Comparison of ENCODE assay signal across 19 cellular contexts in the genomic region with DNA sequence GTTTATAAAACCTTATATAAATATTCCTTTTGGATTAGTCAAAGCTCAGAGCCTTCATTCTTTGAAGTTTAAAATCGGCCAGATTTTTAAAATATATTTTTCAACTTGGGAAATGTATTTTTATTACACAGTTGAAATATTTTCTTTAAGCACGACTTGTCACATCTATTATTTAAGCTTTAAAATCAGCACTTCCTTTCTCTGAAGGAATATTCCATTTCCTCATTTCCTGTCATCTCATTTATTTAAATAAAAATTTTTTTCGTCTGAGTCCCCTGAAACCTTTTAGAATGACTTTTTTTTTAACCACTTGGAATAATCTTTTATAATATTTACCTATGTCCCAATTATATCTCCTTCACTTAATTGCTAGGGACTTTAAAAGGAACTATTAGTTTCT.
"Had no signal": no experiment of that assay in that cellular context is flagged by ENCODE, and none has a peak within 500 bp of the region (broad histone marks: within the 10 kb centered on the region; RNA-seq: fewer than 3 reads in every experiment).

No MANE protein-coding gene starts in this region.

- H3K36me3 ChIP-seq: cardiac muscle cell, pancreas, thyroid gland had no signal

- H3K4me1 ChIP-seq: body of pancreas, foreskin keratinocyte, pancreas, thyroid gland had no signal

- H3K27me3 ChIP-seq: body of pancreas, foreskin keratinocyte, pancreas, thyroid gland had no signal

- H3K9me3 ChIP-seq: body of pancreas, pancreas, thyroid gland had no signal

- DNase-seq: activated CD4-positive, alpha-beta memory T cell treated with anti-CD3 and anti-CD28 coated beads, Interleukin-2, amount 10 ng/mL, durations not matched to agents 7 days and 5 days; activated CD4-positive, alpha-beta T cell treated with anti-CD3 and anti-CD28 coated beads for 48 hours; activated CD4-positive, CD25-positive, alpha-beta regulatory T cell; activated effector memory CD4-positive, alpha-beta T cell treated with anti-CD3 and anti-CD28 coated beads, Interleukin-2, amount 50 U/mL, for 16 hours; activated naive CD4-positive, alpha-beta T cell treated with anti-CD3 and anti-CD28 coated beads, Interleukin-2, amount 10 ng/mL, durations not matched to agents 7 days and 5 days; activated T-cell treated with anti-CD3 and anti-CD28 coated beads, Interleukin-2, amount 50 U/mL, for 72 hours; body of pancreas; effector CD8-positive, alpha-beta T cell; foreskin keratinocyte; left ventricle myocardium superior; midbrain; pancreas; right cardiac atrium; stimulated activated CD4-positive, alpha-beta T cell treated with anti-CD3 and anti-CD28 coated beads, Interleukin-12 subunit alpha, Interleukin-12 subunit beta, amount 100 ng/mL, for 4 hours; stimulated activated CD4-positive, alpha-beta T cell treated with anti-CD3 and anti-CD28 coated beads, Interleukin-4, amount 100 ng/mL, for 4 hours; stimulated activated naive CD8-positive, alpha-beta T cell treated with anti-CD3 and anti-CD28 coated beads, Interleukin-15, Interleukin-2, amounts not matched to agents 100 U/mL and 50 U/mL, for 24 hours; T1000; thyroid gland had no signal

- H3K27ac ChIP-seq: body of pancreas, cardiac muscle cell, foreskin keratinocyte, pancreas, thyroid gland had no signal

- H3K4me3 ChIP-seq: body of pancreas, cardiac muscle cell, pancreas, thyroid gland had no signal
